27 cellular contexts compared by ENCODE assay signal in genomic region chr6:26651382-26651781, GRCh38.
"Had no signal": no experiment of that assay in that cellular context is flagged by ENCODE, and none has a peak within 500 bp of the region (broad histone marks: within the 10 kb centered on the region; RNA-seq: fewer than 3 reads in every experiment).

No MANE protein-coding gene starts in this region.

- FAIRE-seq: urothelium cell line had no signal

- H3K9me3 ChIP-seq: stomach, suprapubic skin, testis, thyroid gland, uterus, vagina had no signal

- DNase-seq: stimulated activated CD4-positive, alpha-beta T cell treated with anti-CD3 and anti-CD28 coated beads, Interleukin-2, amount 100 ng/mL, for 48 hours; stimulated activated CD4-positive, alpha-beta T cell treated with anti-CD3 and anti-CD28 coated beads, Interleukin-4, amount 100 ng/mL, for 1 hour; stimulated activated CD4-positive, alpha-beta T cell treated with anti-CD3 and anti-CD28 coated beads, Interleukin-4, amount 100 ng/mL, for 24 hours; stimulated activated CD4-positive, alpha-beta T cell treated with anti-CD3 and anti-CD28 coated beads, Interleukin-4, amount 100 ng/mL, for 4 hours; stimulated activated CD8-positive, alpha-beta memory T cell treated with anti-CD3 and anti-CD28 coated beads, Interleukin-4, amount 100 ng/mL, for 48 hours; stimulated activated naive B cell treated with anti-CD40 and anti-IgM and Interleukin-4, amounts not matched to agents 10 μg/mL and 1 μg/mL and 100 μg/mL, for 72 hours; stimulated activated naive CD4-positive, alpha-beta T cell; stimulated activated naive CD4-positive, alpha-beta T cell treated with Interleukin-2 at 50 U/mL for 16 hours; stimulated activated naive CD8-positive, alpha-beta T cell treated with anti-CD3 and anti-CD28 coated beads, Interleukin-15, amount 100 ng/mL, for 72 hours; stimulated activated naive CD8-positive, alpha-beta T cell treated with anti-CD3 and anti-CD28 coated beads, Interleukin-15, Interleukin-2, amounts not matched to agents 100 U/mL and 50 U/mL, for 24 hours; stomach; substantia nigra; testis; thyroid gland; tibial artery; transverse colon; trophoblast cell; upper lobe of left lung; upper lobe of right lung; uterus had no signal

- H3K27ac ChIP-seq: stomach, suprapubic skin, testis, thoracic aorta, thyroid gland, tibial artery, tibial nerve, transverse colon, upper lobe of left lung, upper lobe of right lung, uterus, vagina had no signal

- H3K4me1 ChIP-seq: suprapubic skin, testis, thyroid gland, transverse colon, upper lobe of right lung, uterus had no signal

- H3K4me3 ChIP-seq: stomach, suprapubic skin, testis, thoracic aorta, thyroid gland, tibial artery, tibial nerve, transverse colon, upper lobe of left lung, upper lobe of right lung, uterus, vagina had no signal

- ATAC-seq: stimulated activated effector memory CD8-positive, alpha-beta T cell treated with anti-CD3 and anti-CD28 coated beads, Interleukin-12 subunit alpha, Interleukin-12 subunit beta, amount 100 ng/mL, for 72 hours; stimulated activated memory B cell treated with anti-CD40 and anti-IgM and Interleukin-4, amounts not matched to agents 10 μg/mL and 1 μg/mL and 100 μg/mL, for 72 hours; stimulated activated naive B cell treated with anti-CD40 and anti-IgM and Interleukin-4, amounts not matched to agents 10 μg/mL and 1 μg/mL and 100 μg/mL, for 72 hours; stimulated activated naive CD8-positive, alpha-beta T cell treated with anti-CD3 and anti-CD28 coated beads, Interleukin-15, amount 100 ng/mL, for 72 hours; stimulated activated naive CD8-positive, alpha-beta T cell treated with anti-CD3 and anti-CD28 coated beads, Interleukin-15, Interleukin-2, amounts not matched to agents 100 U/mL and 50 U/mL, for 24 hours; upper lobe of right lung had no signal

- H3K27me3 ChIP-seq: stomach, suprapubic skin, testis, thyroid gland, tibial artery, tibial nerve, transverse colon, upper lobe of left lung, upper lobe of right lung, uterus, vagina had no signal

- H3K36me3 ChIP-seq: uterus had no signal
